ENCODE assay signal across 8 cellular contexts in genomic region chr11:67260885-67261634, GRCh38. TPM values are rescaled to one million over a fixed set of nuclear protein-coding genes. Genes with fewer than 3 reads are reported as not detected.
DNase-seq lines count a peak whose midpoint lies in the region; ATAC-seq and TF ChIP-seq lines count a peak whose summit lies in the region.
"Not testable (repeated sequence)": the region's sequence is repeated elsewhere in the genome, so short reads cannot be mapped to it uniquely, and the experiment has no call there.

No MANE protein-coding gene starts in this region.

- peak overlapping the region; percentile 40 for H3K4me3 ChIP-seq in AG09309 (ENCODE audit: control insufficient read depth, low read depth, low read length)
- peak overlapping the region; percentile 13 for H3K4me3 ChIP-seq in HFF-Myc (replicated peaks; ENCODE audit: low read depth, low read length)
- H3K4me3 ChIP-seq in PC-3 (ENCODE audit: low read length) = peak overlapping the region; percentile 57
- peak overlapping the region; percentile 69 for H3K4me3 ChIP-seq in coronary artery
- peak overlapping the region; percentile 62 for H3K4me3 ChIP-seq in left ventricle myocardium inferior
- H3K4me3 ChIP-seq in muscle layer of duodenum (ENCODE audit: low read depth in 1 of 2, low read length in 2 of 2) = peak overlapping the region; percentile 44 to 45

- CTCF ChIA-PET in PC-3 (lab: Charles Lee) = interaction anchor here (0.6 kb wide), 1 partner anchor 149 kb away, joined by 5 read pairs; no protein-coding TSS in a partner anchor

- not testable (repeated sequence) for H3K79me2 ChIP-seq in PC-3 (ENCODE audit: low read length)

- BruUV-seq in PC-3 (replicated peaks; lab: Mats Ljungman, UMichigan) = not testable (repeated sequence)

- TF ChIP-seq CTCF in AG09309 (IDR thresholded peaks at IDR 0.05; ENCODE audit: control insufficient read depth, insufficient read depth, low read depth, low read length, missing control alignments); HFF-Myc (IDR thresholded peaks at IDR 0.05; ENCODE audit: low read depth, low read length, missing control alignments); PC-3 (conservative IDR thresholded peaks at IDR 0.05; ENCODE audit: low read depth, low read length); coronary artery (IDR thresholded peaks at IDR 0.05); left ventricle myocardium inferior (IDR thresholded peaks at IDR 0.05; ENCODE audit: borderline replicate concordance): not testable (repeated sequence)

- H3K9ac ChIP-seq in PC-3 (ENCODE audit: low read length) = peak overlapping the region; percentile 12; the same call in 1 of the 2 replicates

- peak overlapping the region; percentile 86 for H2AFZ ChIP-seq in PC-3 (ENCODE audit: low read length)

- not testable (repeated sequence) for H3K9me3 ChIP-seq in PC-3 (ENCODE audit: low read length); left ventricle myocardium inferior (replicated peaks); muscle layer of duodenum (ENCODE audit: control insufficient read depth in 1 of 2, low read length in 2 of 2)

- H3K4me2 ChIP-seq in PC-3 (ENCODE audit: low read length) = peak overlapping the region; percentile 89

- H3F3A ChIP-seq in PC-3 (ENCODE audit: low read length, unreplicated experiment) = peaks cover 17% of the 10 kb centered on the region

- intact Hi-C loops in PC-3 (cut with micrococcal nuclease) = loop anchor here (5.0 kb wide), 1 partner anchor 111 kb away; the partner anchor contains the start of gene CLCF1
- intact Hi-C loops in left ventricle myocardium inferior (cut with micrococcal nuclease) = loop anchor here (5.0 kb wide), 1 partner anchor 56 kb away; no protein-coding TSS in a partner anchor

- not testable (repeated sequence) for H4K20me1 ChIP-seq in PC-3 (ENCODE audit: low read length)

- H3K36me3 ChIP-seq in PC-3 (ENCODE audit: low read depth, low read length); muscle layer of duodenum (ENCODE audit: control insufficient read depth in 1 of 2, insufficient read depth in 2 of 2, low read length in 2 of 2): not testable (repeated sequence)
- H3K36me3 ChIP-seq in left ventricle myocardium inferior = peaks cover 14% of the 10 kb centered on the region

- H3K27me3 ChIP-seq in PC-3 (ENCODE audit: low read length); left ventricle myocardium inferior (ENCODE audit: low read depth); muscle layer of duodenum (ENCODE audit: low read depth, low read length): not testable (repeated sequence)

- not testable (repeated sequence) for H3K27ac ChIP-seq in PC-3 (ENCODE audit: low read length); left ventricle myocardium inferior (replicated peaks); muscle layer of duodenum (ENCODE audit: low read length)
- H3K27ac ChIP-seq in coronary artery = peak overlapping the region in 1 of 2 donors; percentile 15

- peak; percentile 19 for ATAC-seq in PC-3

- not testable (repeated sequence) for DNase-seq in AG09309 (ENCODE audit: low read depth); HFF-Myc (ENCODE audit: extremely low read depth, low read depth)
- DNase-seq in PC-3 (peak; percentile 62), coronary artery (ENCODE audit: low spot score) (peak; percentile 83), left ventricle myocardium inferior (peak; percentile 71)
- peak; percentile 47 for DNase-seq in activated T-cell treated with anti-CD3 and anti-CD28 coated beads, Interleukin-2, amount 50 U/mL, for 1 hour
- DNase-seq in stimulated activated CD4-positive, alpha-beta T cell treated with anti-CD3 and anti-CD28 coated beads, Interleukin-4, amount 100 ng/mL, for 1 hour = peak; percentile 51

- POLR2A ChIA-PET in PC-3 (lab: Charles Lee; ENCODE audit: unreplicated experiment) = not testable (repeated sequence)

- H3K9me2 ChIP-seq in PC-3 (replicated peaks; ENCODE audit: low read length) = not testable (repeated sequence)

- peaks cover 21% of the 10 kb centered on the region for H3K4me1 ChIP-seq in PC-3 (ENCODE audit: insufficient read depth, low read length)
- H3K4me1 ChIP-seq in left ventricle myocardium inferior = peaks cover 29% of the 10 kb centered on the region
- peaks cover 4 to 23% of the 10 kb centered on the region in 2 donors for H3K4me1 ChIP-seq in muscle layer of duodenum (ENCODE audit: control insufficient read depth in 1 of 2, insufficient read depth in 2 of 2, low read length in 2 of 2)

RNA-seq across cellular contexts. Expression of gene GRK2, which starts 5.2 kb away (rescaled TPM):
- total RNA-seq in PC-3 (2014; rRNA removed) (103 TPM in 2 replicates), left ventricle myocardium inferior (53.8 TPM)

RNA-seq across cellular contexts. Expression of gene ANKRD13D, which starts 28.0 kb away (rescaled TPM):
- total RNA-seq in PC-3 (2014; rRNA removed) = 58.9 and 63.9 TPM in 2 replicates
- 11.8 TPM for total RNA-seq in left ventricle myocardium inferior

RNA-seq across cellular contexts. Expression of gene SSH3, which starts 42.3 kb away (rescaled TPM):
- total RNA-seq in PC-3 (2014; rRNA removed) (35.1 and 52.4 TPM in 2 replicates), left ventricle myocardium inferior (14.9 TPM)

Comparison
In these comparisons a context has a peak if more than half of its experiments do, and no peak if none do; other contexts are left out.
1. H3K4me3 ChIP-seq: peak in every context shown above with its lines; median percentile 69 in coronary artery; 62 in left ventricle myocardium inferior; 57 in PC-3; 44 in muscle layer of duodenum; 40 in AG09309; 13 in HFF-Myc.